Comparison of ENCODE assay signal across 17 cellular contexts in genomic region chr17:53137919-53138318, GRCh38.
A peak's percentile ranks its signal among the peaks of the same experiment; 100 is the strongest.
DNase-seq lines count a peak whose midpoint lies in the region; ATAC-seq, FAIRE-seq and TF ChIP-seq lines count a peak whose summit lies in the region.
"Had no signal": no experiment of that assay in that cellular context is flagged by ENCODE, and none has a peak within 500 bp of the region (broad histone marks: within the 10 kb centered on the region; RNA-seq: fewer than 3 reads in every experiment).

No MANE protein-coding gene starts in this region.

- POLR2A ChIA-PET in SK-N-SH (lab: Yijun Ruan, JAX): no interaction called here

- no peak overlapping the region for H3K9ac ChIP-seq in SK-N-SH

- H3K4me1 ChIP-seq in right cardiac atrium (ENCODE audit: control insufficient read depth, insufficient read depth, low read length) (no peaks in the 10 kb centered on the region), heart right ventricle (peaks cover 0 to 10% (median 0%) of the 10 kb centered on the region in 9 donors), SK-N-SH (ENCODE audit: control insufficient read depth in 1 of 2, insufficient read depth in 2 of 2, low read depth in 1 of 2, low read length in 1 of 2) (peaks cover 0 to 41% of the 10 kb centered on the region in 2 experiments; a peak in 2 of 4 replicates), esophagus squamous epithelium (no peaks in the 10 kb centered on the region), lower lobe of right lung (no peaks in the 10 kb centered on the region)
- H3K4me1 ChIP-seq: HAP-1 had no signal

- no peak overlapping the region for H3K27ac ChIP-seq in right cardiac atrium (ENCODE audit: low read length)
- H3K27ac ChIP-seq in heart right ventricle: no peak overlapping the region
- H3K27ac ChIP-seq in SK-N-SH (ENCODE audit: low read depth in 2 of 2, low read length in 1 of 2): peak overlapping the region in 1 of 2 experiments; percentile 87; a peak in 2 of 4 replicates
- H3K27ac ChIP-seq in esophagus squamous epithelium: no peak overlapping the region
- H3K27ac ChIP-seq in lower lobe of right lung: no peak overlapping the region
- H3K27ac ChIP-seq: HL-60 had no signal

- no peak overlapping the region for H3K4me2 ChIP-seq in SK-N-SH

- intact Hi-C loops in right cardiac atrium (cut with DNase I) (no loop called here), heart right ventricle (cut with DNase I) (no loop called here), esophagus squamous epithelium (cut with DNase I) (no loop called here), lower lobe of right lung (cut with DNase I) (no loop called here)

- H3K9me2 ChIP-seq in SK-N-SH: no peaks in the 10 kb centered on the region; the same call in 1 of the 2 replicates

- TF ChIP-seq RAD21 in SK-N-SH (IDR thresholded peaks at IDR 0.05; ENCODE audit: low read length): peak; percentile 8; the same call in 1 of the 2 replicates

- H3K9me3 ChIP-seq in right cardiac atrium (ENCODE audit: control insufficient read depth, low read length): no peaks in the 10 kb centered on the region
- H3K9me3 ChIP-seq in heart right ventricle: no peaks in the 10 kb centered on the region
- H3K9me3 ChIP-seq in SK-N-SH: no peaks in the 10 kb centered on the region
- no peaks in the 10 kb centered on the region for H3K9me3 ChIP-seq in esophagus squamous epithelium
- no peaks in the 10 kb centered on the region for H3K9me3 ChIP-seq in lower lobe of right lung
- H3K9me3 ChIP-seq: HAP-1 had no signal

- CTCF ChIA-PET in SK-N-SH (lab: Yijun Ruan, JAX): no interaction called here

- no peaks in the 10 kb centered on the region for H3K79me2 ChIP-seq in SK-N-SH (ENCODE audit: insufficient read depth)

- H3K27me3 ChIP-seq in right cardiac atrium (ENCODE audit: control insufficient read depth, insufficient read depth): no peaks in the 10 kb centered on the region
- H3K27me3 ChIP-seq in heart right ventricle: no peaks in the 10 kb centered on the region
- no peaks in the 10 kb centered on the region for H3K27me3 ChIP-seq in SK-N-SH (ENCODE audit: insufficient read depth)
- no peaks in the 10 kb centered on the region for H3K27me3 ChIP-seq in esophagus squamous epithelium
- no peaks in the 10 kb centered on the region for H3K27me3 ChIP-seq in lower lobe of right lung (ENCODE audit: low read depth)

- H3F3A ChIP-seq in SK-N-SH (replicated peaks; ENCODE audit: insufficient read depth): no peaks in the 10 kb centered on the region

- no peak overlapping the region for H2AFZ ChIP-seq in SK-N-SH (ENCODE audit: low read depth)

- ATAC-seq in right cardiac atrium (peak; percentile 41 to 50), heart right ventricle (no peak), lower lobe of right lung (no peak)

- no peak for TF ChIP-seq CTCF in heart right ventricle (IDR thresholded peaks at IDR 0.05)
- no peak for TF ChIP-seq CTCF in SK-N-SH (IDR thresholded peaks at IDR 0.05)
- no peak for TF ChIP-seq CTCF in esophagus squamous epithelium (IDR thresholded peaks at IDR 0.05)
- TF ChIP-seq CTCF in lower lobe of right lung (IDR thresholded peaks at IDR 0.05): no peak

- no peak for TF ChIP-seq POLR2A in esophagus squamous epithelium (IDR thresholded peaks at IDR 0.05)

- H4K20me1 ChIP-seq in SK-N-SH (ENCODE audit: insufficient read depth): no peaks in the 10 kb centered on the region

- H3K4me3 ChIP-seq in right cardiac atrium (ENCODE audit: low read length) (no peak overlapping the region), heart right ventricle (no peak overlapping the region), SK-N-SH (ENCODE audit: low read depth in 2 of 2, low read length in 1 of 2) (no peak overlapping the region), esophagus squamous epithelium (no peak overlapping the region), lower lobe of right lung (no peak overlapping the region)
- H3K4me3 ChIP-seq: HAP-1 had no signal

- TF ChIP-seq EP300 in SK-N-SH (IDR thresholded peaks at IDR 0.05; ENCODE audit: borderline replicate concordance in 1 of 2, low read depth in 1 of 2, low read length in 1 of 2): no peak; a peak in 1 of 4 replicates

- FAIRE-seq in endometrium (lab: Jason Lieb, UNC) (peak; percentile 8), HTR-8/SVneo (lab: Jason Lieb, UNC) (no peak)
- FAIRE-seq: GM12892, GM19239, H1 had no signal

- no peak for DNase-seq in right cardiac atrium
- no peak for DNase-seq in heart right ventricle
- DNase-seq in SK-N-SH: no peak
- peak; percentile 8 for DNase-seq in pulmonary artery endothelial cell (ENCODE audit: low read depth, low spot score)
- DNase-seq in esophagus squamous epithelium (lab: John Stamatoyannopoulos, UW): no peak
- no peak for DNase-seq in HTR-8/SVneo (ENCODE audit: insufficient read length, low spot score)
- no peak for DNase-seq in lower lobe of right lung
- DNase-seq: C1 segment of cervical spinal cord; CD4-positive, alpha-beta T cell; DND-41; GDM1 had no signal

- no peaks in the 10 kb centered on the region for H3K36me3 ChIP-seq in heart right ventricle
- H3K36me3 ChIP-seq in SK-N-SH (replicated peaks in 1 of 2; ENCODE audit: control insufficient read depth in 1 of 2, insufficient read depth in 2 of 2, low read length in 1 of 2): no peaks in the 10 kb centered on the region
- H3K36me3 ChIP-seq in esophagus squamous epithelium: no peaks in the 10 kb centered on the region
- H3K36me3 ChIP-seq in lower lobe of right lung: no peaks in the 10 kb centered on the region
- H3K36me3 ChIP-seq: HAP-1 had no signal

TF ChIP-seq in SK-N-SH, 30 proteins besides CTCF, POLR2A, EP300 and RAD21 (continues in another document):
- TF ChIP-seq SMC3 (IDR thresholded peaks at IDR 0.05; ENCODE audit: low read depth, low read length) (no peak), TEAD4 (IDR thresholded peaks at IDR 0.05; ENCODE audit: borderline replicate concordance, insufficient read depth) (no peak), PBX3 (IDR thresholded peaks at IDR 0.05) (no peak), RXRA (IDR thresholded peaks at IDR 0.05; ENCODE audit: borderline replicate concordance, low read depth) (no peak), FOXM1 (IDR thresholded peaks at IDR 0.05; ENCODE audit: low read depth) (no peak), TCF12 (IDR thresholded peaks at IDR 0.05) (no peak), MXI1 (IDR thresholded peaks at IDR 0.05; ENCODE audit: low read depth, low read length) (no peak), GABPA (IDR thresholded peaks at IDR 0.05; ENCODE audit: low read depth) (no peak), TAF1 (IDR thresholded peaks at IDR 0.05; ENCODE audit: borderline replicate concordance, low read depth, low read length) (no peak), EZH2phosphoT487 (IDR thresholded peaks at IDR 0.05; ENCODE audit: borderline replicate concordance, low read depth) (no peak), GATA2 (CRISPR knock-in tag; IDR thresholded peaks at IDR 0.05) (no peak)
- TF ChIP-seq, protein P1, sequence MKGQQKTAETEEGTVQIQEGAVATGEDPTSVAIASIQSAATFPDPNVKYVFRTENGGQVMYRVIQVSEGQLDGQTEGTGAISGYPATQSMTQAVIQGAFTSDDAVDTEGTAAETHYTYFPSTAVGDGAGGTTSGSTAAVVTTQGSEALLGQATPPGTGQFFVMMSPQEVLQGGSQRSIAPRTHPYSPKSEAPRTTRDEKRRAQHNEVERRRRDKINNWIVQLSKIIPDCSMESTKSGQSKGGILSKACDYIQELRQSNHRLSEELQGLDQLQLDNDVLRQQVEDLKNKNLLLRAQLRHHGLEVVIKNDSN (IDR thresholded peaks at IDR 0.05; ENCODE audit: borderline replicate concordance, low read depth): no peak
- TF ChIP-seq, protein P2, sequence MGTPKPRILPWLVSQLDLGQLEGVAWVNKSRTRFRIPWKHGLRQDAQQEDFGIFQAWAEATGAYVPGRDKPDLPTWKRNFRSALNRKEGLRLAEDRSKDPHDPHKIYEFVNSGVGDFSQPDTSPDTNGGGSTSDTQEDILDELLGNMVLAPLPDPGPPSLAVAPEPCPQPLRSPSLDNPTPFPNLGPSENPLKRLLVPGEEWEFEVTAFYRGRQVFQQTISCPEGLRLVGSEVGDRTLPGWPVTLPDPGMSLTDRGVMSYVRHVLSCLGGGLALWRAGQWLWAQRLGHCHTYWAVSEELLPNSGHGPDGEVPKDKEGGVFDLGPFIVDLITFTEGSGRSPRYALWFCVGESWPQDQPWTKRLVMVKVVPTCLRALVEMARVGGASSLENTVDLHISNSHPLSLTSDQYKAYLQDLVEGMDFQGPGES (IDR thresholded peaks at IDR 0.05; ENCODE audit: low read depth, low read length): no peak
- TF ChIP-seq, protein P3, sequence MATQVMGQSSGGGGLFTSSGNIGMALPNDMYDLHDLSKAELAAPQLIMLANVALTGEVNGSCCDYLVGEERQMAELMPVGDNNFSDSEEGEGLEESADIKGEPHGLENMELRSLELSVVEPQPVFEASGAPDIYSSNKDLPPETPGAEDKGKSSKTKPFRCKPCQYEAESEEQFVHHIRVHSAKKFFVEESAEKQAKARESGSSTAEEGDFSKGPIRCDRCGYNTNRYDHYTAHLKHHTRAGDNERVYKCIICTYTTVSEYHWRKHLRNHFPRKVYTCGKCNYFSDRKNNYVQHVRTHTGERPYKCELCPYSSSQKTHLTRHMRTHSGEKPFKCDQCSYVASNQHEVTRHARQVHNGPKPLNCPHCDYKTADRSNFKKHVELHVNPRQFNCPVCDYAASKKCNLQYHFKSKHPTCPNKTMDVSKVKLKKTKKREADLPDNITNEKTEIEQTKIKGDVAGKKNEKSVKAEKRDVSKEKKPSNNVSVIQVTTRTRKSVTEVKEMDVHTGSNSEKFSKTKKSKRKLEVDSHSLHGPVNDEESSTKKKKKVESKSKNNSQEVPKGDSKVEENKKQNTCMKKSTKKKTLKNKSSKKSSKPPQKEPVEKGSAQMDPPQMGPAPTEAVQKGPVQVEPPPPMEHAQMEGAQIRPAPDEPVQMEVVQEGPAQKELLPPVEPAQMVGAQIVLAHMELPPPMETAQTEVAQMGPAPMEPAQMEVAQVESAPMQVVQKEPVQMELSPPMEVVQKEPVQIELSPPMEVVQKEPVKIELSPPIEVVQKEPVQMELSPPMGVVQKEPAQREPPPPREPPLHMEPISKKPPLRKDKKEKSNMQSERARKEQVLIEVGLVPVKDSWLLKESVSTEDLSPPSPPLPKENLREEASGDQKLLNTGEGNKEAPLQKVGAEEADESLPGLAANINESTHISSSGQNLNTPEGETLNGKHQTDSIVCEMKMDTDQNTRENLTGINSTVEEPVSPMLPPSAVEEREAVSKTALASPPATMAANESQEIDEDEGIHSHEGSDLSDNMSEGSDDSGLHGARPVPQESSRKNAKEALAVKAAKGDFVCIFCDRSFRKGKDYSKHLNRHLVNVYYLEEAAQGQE (IDR thresholded peaks at IDR 0.05; ENCODE audit: low read depth, low read length): no peak

Comparison
In these comparisons a context has a peak if more than half of its experiments do, and no peak if none do; other contexts are left out.
1. ATAC-seq: peak in right cardiac atrium (2 of 2); none in heart right ventricle (0 of 8) and lower lobe of right lung (0 of 2).